ENCODE assay signal across 15 cellular contexts in the genomic region with DNA sequence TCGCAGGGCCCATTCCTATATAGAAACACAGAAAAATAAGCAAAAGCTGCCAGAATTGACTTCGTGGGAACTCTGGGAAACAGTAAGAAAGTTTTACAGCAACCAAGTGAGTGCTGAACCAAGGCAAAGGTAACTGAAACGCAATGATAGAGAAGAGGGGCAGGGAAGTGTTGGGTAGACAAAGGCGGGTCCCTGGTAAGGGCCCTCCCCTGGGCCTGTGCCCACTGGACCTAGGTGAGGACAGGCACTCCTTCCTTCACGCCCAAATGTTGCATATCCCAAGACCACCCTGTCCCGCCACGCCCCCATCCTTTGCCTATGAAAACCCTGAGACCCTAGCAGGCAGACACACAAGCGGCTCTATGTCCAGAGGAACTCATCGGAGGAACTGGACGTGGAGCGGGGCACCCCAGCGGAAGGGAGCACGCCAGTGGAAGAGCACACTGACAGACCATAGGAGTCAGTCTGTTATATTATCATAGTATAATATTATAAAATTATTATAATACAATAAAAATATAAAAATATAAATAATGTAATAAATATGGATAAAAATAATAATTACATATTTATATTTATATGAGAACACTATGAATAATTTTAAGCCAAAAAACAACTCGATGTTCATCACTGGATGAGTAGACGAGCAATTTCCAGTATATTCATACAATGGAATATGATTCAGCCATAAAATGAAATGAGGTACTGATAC. TPM values are rescaled to one million over a fixed set of nuclear protein-coding genes. Genes with fewer than 3 reads are reported as not detected.
DNase-seq lines count a peak whose midpoint lies in the region; TF ChIP-seq lines count a peak whose summit lies in the region.
"Had no signal": no experiment of that assay in that cellular context is flagged by ENCODE, and none has a peak within 500 bp of the region (broad histone marks: within the 10 kb centered on the region; RNA-seq: fewer than 3 reads in every experiment).

No MANE protein-coding gene starts in this region.

- no peak overlapping the region for H2BK12ac ChIP-seq in mesenchymal stem cell (ENCODE audit: low read length in 2 of 2)

- TF ChIP-seq POLR2A in thyroid gland (IDR thresholded peaks at IDR 0.05) = no peak

- no peaks in the 10 kb centered on the region for H3K9me3 Mint-ChIP-seq in Calu3 (ENCODE audit: low read depth, unreplicated experiment)
- H3K9me3 Mint-ChIP-seq: dendritic cell treated with granulocyte-macrophage colony-stimulating factor and Interleukin-4, amounts not matched to agents 40 ng/mL and 50 ng/mL, for 4 days had no signal

- TF ChIP-seq CTCF in Calu3 (IDR thresholded peaks at IDR 0.05; ENCODE audit: unreplicated experiment) (no peak), GM10266 (IDR thresholded peaks at IDR 0.05; ENCODE audit: control insufficient read depth, insufficient read depth, low read depth, missing control alignments) (no peak), thyroid gland (IDR thresholded peaks at IDR 0.05) (no peak)

- H3K36me3 ChIP-seq in HUES48 (ENCODE audit: control insufficient read depth, insufficient read depth, low read length) (no peaks in the 10 kb centered on the region), mesenchymal stem cell (ENCODE audit: control insufficient read depth in 1 of 2, insufficient read depth in 2 of 2, low read depth in 1 of 2, low read length in 2 of 2) (peaks cover 6 to 29% of the 10 kb centered on the region in 2 experiments), thyroid gland (no peaks in the 10 kb centered on the region)
- H3K36me3 ChIP-seq: lower lobe of right lung had no signal

- no peak overlapping the region for H3K27ac ChIP-seq in HUES48 (ENCODE audit: low read depth, low read length)
- H3K27ac ChIP-seq in mesenchymal stem cell (ENCODE audit: low read length, poor library complexity, severe bottlenecking) = no peak overlapping the region
- H3K27ac ChIP-seq in thyroid gland = no peak overlapping the region
- H3K27ac ChIP-seq: lower lobe of right lung, testis had no signal

- H4K8ac ChIP-seq in mesenchymal stem cell (ENCODE audit: low read length) = no peak overlapping the region

- no peak overlapping the region for H2BK5ac ChIP-seq in mesenchymal stem cell (ENCODE audit: low read depth, low read length, poor library complexity, severe bottlenecking)

- H3K27me3 Mint-ChIP-seq in Calu3 (ENCODE audit: unreplicated experiment) = no peaks in the 10 kb centered on the region

- intact Hi-C loops in Calu3 (cut with micrococcal nuclease; ENCODE audit: unreplicated experiment) (no loop called here), thyroid gland (cut with DNase I) (no loop called here)

- H2AK5ac ChIP-seq in mesenchymal stem cell (ENCODE audit: low read length, severe bottlenecking) = no peak overlapping the region

- H4K91ac ChIP-seq in mesenchymal stem cell (ENCODE audit: low read length) = no peak overlapping the region

- WGBS in mesenchymal stem cell = 24% methylated on average over 9 of the region's 15 CpGs
- 17 to 19% methylated on average over 15 of the region's 15 CpGs for WGBS in thyroid gland, 2 donors

- H3K4me1 Mint-ChIP-seq in Calu3 (ENCODE audit: low read depth, unreplicated experiment) = peaks cover 18% of the 10 kb centered on the region

- no peak overlapping the region for H3K23ac ChIP-seq in mesenchymal stem cell (ENCODE audit: low read length in 2 of 2)

- H3K4me1 ChIP-seq in HUES48 (ENCODE audit: control insufficient read depth, insufficient read depth, low read length) (peaks cover 21% of the 10 kb centered on the region), mesenchymal stem cell (ENCODE audit: control insufficient read depth, insufficient read depth, low read depth, low read length) (peaks cover 27% of the 10 kb centered on the region), thyroid gland (peaks cover 5 to 14% of the 10 kb centered on the region in 2 donors)
- H3K4me1 ChIP-seq: testis had no signal

- H3K27me3 ChIP-seq in HUES48 (ENCODE audit: control insufficient read depth, insufficient read depth, low read length) = peaks cover 100% of the 10 kb centered on the region
- H3K27me3 ChIP-seq in mesenchymal stem cell (ENCODE audit: control insufficient read depth in 1 of 2, insufficient read depth in 1 of 2, low read length in 2 of 2) = peaks cover 40 to 47% of the 10 kb centered on the region in 2 experiments
- H3K27me3 ChIP-seq in thyroid gland = peaks cover 58% of the 10 kb centered on the region
- H3K27me3 ChIP-seq: testis had no signal

- BruUV-seq in Calu3 (replicated peaks; lab: Mats Ljungman, UMichigan) = no TSS peak

- no peak overlapping the region for H3K4me2 ChIP-seq in mesenchymal stem cell (ENCODE audit: low read length, poor library complexity, severe bottlenecking)

- H3K4ac ChIP-seq in mesenchymal stem cell (ENCODE audit: low read depth in 1 of 2, low read length in 2 of 2) = no peak overlapping the region

- H3K79me1 ChIP-seq in mesenchymal stem cell (replicated peaks; ENCODE audit: low read length, poor library complexity, severe bottlenecking) = peaks cover 13% of the 10 kb centered on the region

- no peak overlapping the region for H2BK120ac ChIP-seq in mesenchymal stem cell (ENCODE audit: low read depth, low read length)

- peaks cover 65% of the 10 kb centered on the region for H3K36me3 Mint-ChIP-seq in Calu3 (ENCODE audit: insufficient read depth, unreplicated experiment)

- H3K4me3 ChIP-seq in HUES48 (ENCODE audit: low read depth, low read length) = peak overlapping the region; percentile 17; the same call in 1 of the 2 replicates
- peak overlapping the region in 1 of 2 experiments; percentile 71 for H3K4me3 ChIP-seq in mesenchymal stem cell (ENCODE audit: insufficient read depth in 1 of 2, low read depth in 1 of 2, low read length in 2 of 2)
- no peak overlapping the region for H3K4me3 ChIP-seq in thyroid gland (replicated peaks in 1 of 3)

- no peak overlapping the region for H3K14ac ChIP-seq in mesenchymal stem cell (ENCODE audit: low read length in 2 of 2)

- no peak overlapping the region for H2BK15ac ChIP-seq in mesenchymal stem cell (ENCODE audit: low read depth, poor library complexity, severe bottlenecking)

- H3K4me3 Mint-ChIP-seq in Calu3 (ENCODE audit: low read depth, unreplicated experiment) = no peak overlapping the region

- H3K18ac ChIP-seq in mesenchymal stem cell (ENCODE audit: low read depth in 1 of 2, low read length in 2 of 2) = no peak overlapping the region

- H3K9ac ChIP-seq in HUES48 (ENCODE audit: low read depth, low read length) (no peak overlapping the region), mesenchymal stem cell (ENCODE audit: low read length) (peak overlapping the region; percentile 85)

- peak overlapping the region; percentile 33 for H3K27ac Mint-ChIP-seq in Calu3 (ENCODE audit: unreplicated experiment)

- H3K9me3 ChIP-seq in HUES48 (ENCODE audit: control insufficient read depth, insufficient read depth, low read length) = no peaks in the 10 kb centered on the region
- no peaks in the 10 kb centered on the region for H3K9me3 ChIP-seq in mesenchymal stem cell (ENCODE audit: control insufficient read depth, low read length)
- no peaks in the 10 kb centered on the region for H3K9me3 ChIP-seq in thyroid gland
- H3K9me3 ChIP-seq: lower lobe of right lung, testis had no signal

- no peak overlapping the region for H2AFZ ChIP-seq in mesenchymal stem cell (ENCODE audit: low read depth, low read length)

- CTCF ChIA-PET in Calu3 (lab: Charles Lee) = no interaction called here

- DNase-seq in Calu3 = no peak
- peak; percentile 12 for DNase-seq in astrocyte of the hippocampus (ENCODE audit: low read depth, low spot score)
- no peak for DNase-seq in mesenchymal stem cell
- DNase-seq in activated CD4-positive, CD25-positive, alpha-beta regulatory T cell treated with anti-CD3 and anti-CD28 coated beads, Interleukin-2, amount 50 U/mL, for 72 hours = no peak
- no peak for DNase-seq in GM10266 (ENCODE audit: extremely low spot score)
- no peak for DNase-seq in NCI-H1694 treated with DMSO at 0.1 percent for 48 hours (lab: John Stamatoyannopoulos, UW)
- DNase-seq in thyroid gland = no peak
- DNase-seq: DMS153, hypothalamus, lower lobe of right lung, NCI-H1436 had no signal

RNA-seq across cellular contexts. Expression of gene CDKN2A, which starts 27.9 kb away (rescaled TPM):
- total RNA-seq in Calu3 (2022) = 257 and 284 TPM in 2 replicates
- polyA plus RNA-seq in mesenchymal stem cell (2013, experiment 1 of 2) = 82.9 TPM
- 83.8 TPM for polyA plus RNA-seq in mesenchymal stem cell (2013, experiment 2 of 2)
- 1 to 10 TPM in 3 of 4 donors, not detected in 1; 1.9 to 2.3 (median 2.1) TPM for total RNA-seq in thyroid gland

RNA-seq across cellular contexts. Expression of gene CDKN2B-AS1, which starts 28.3 kb away (rescaled TPM):
- total RNA-seq in Calu3 (2022) (8.9 and 10.5 TPM in 2 replicates), thyroid gland (under 1 TPM in 2 of 4 donors, not detected in 2; 0.38 to 0.56 TPM)
- polyA plus RNA-seq in mesenchymal stem cell (2013, experiment 1 of 2) = 1.4 TPM
- 1.9 TPM for polyA plus RNA-seq in mesenchymal stem cell (2013, experiment 2 of 2)
- total RNA-seq: Right ventricle myocardium inferior had no signal

RNA-seq across cellular contexts. Expression of gene CDKN2B, which starts 42.8 kb away (rescaled TPM):
- total RNA-seq in Calu3 (2022) (30.4 and 35.2 TPM in 2 replicates), thyroid gland (1 to 10 TPM in 2 of 4 donors, under 1 TPM in 2; 0.44 to 2.0 (median 1.2) TPM)
- polyA plus RNA-seq in mesenchymal stem cell (2013, experiment 1 of 2) = 36.2 TPM
- polyA plus RNA-seq in mesenchymal stem cell (2013, experiment 2 of 2) = 34.9 TPM

Comparison
In these comparisons a context has a peak if more than half of its experiments do, and no peak if none do; other contexts are left out.
1. RNA of gene CDKN2A, which starts 27.9 kb away (total RNA-seq): 257 to 284 TPM in Calu3; 1.9 to 2.3 TPM in thyroid gland; every median in the first group is over 10 times any median in the second.
2. RNA of gene CDKN2B, which starts 42.8 kb away (total RNA-seq): 30.4 to 35.2 TPM in Calu3; 0.44 to 2.0 TPM in thyroid gland; every median in the first group is over 10 times any median in the second.